ENCODE assay signal across 1 cellular context in the genomic region with DNA sequence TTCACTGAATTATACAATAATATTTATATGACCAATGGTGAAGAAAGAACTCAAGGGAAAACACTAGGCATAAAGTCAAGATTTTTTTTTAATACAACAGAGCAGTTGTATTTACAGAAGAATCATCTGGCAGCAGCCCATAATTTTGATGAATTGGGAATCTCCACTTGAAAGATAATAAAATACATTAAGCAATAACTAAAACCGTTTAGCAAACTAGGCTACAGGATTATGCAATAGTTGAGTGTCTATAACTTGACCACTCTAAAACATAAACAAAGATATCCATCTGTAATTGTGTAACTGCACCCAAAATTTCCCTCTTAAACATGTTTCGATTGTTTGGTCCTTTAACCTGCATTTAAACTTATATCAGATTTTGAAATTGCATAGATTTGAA.
TF ChIP-seq lines count a peak whose summit lies in the region.

No MANE protein-coding gene starts in this region.

TF ChIP-seq in HEK293, 187 proteins besides CTCF, POLR2A, EP300 and RAD21 (continued from another document):
- TF ChIP-seq TSHZ1 (tag by site-specific recombination; IDR thresholded peaks at IDR 0.05; ENCODE audit: borderline replicate concordance) (peak; percentile 35; the same call in 1 of the 2 replicates), ZNF518A (tag by site-specific recombination; conservative IDR thresholded peaks at IDR 0.05; ENCODE audit: low read depth) (no peak; the same call in 1 of the 2 replicates), ZNF843 (tag by site-specific recombination; IDR thresholded peaks at IDR 0.05) (peak; percentile 58), ZNF473 (tag by site-specific recombination; IDR thresholded peaks at IDR 0.05) (no peak), ZBTB1 (tag by site-specific recombination; IDR thresholded peaks at IDR 0.05) (no peak), ZNF747 (tag by site-specific recombination; IDR thresholded peaks at IDR 0.05) (no peak), SCRT1 (tag by site-specific recombination; IDR thresholded peaks at IDR 0.05; ENCODE audit: borderline replicate concordance) (no peak), BCL6B (tag by site-specific recombination; IDR thresholded peaks at IDR 0.05) (no peak), PRDM6 (tag by site-specific recombination; IDR thresholded peaks at IDR 0.05) (peak; percentile 85), ZNF112 (tag by site-specific recombination; IDR thresholded peaks at IDR 0.05) (no peak), ZNF830 (tag by site-specific recombination; IDR thresholded peaks at IDR 0.05; ENCODE audit: low read depth) (no peak), OVOL3 (tag by site-specific recombination; IDR thresholded peaks at IDR 0.05) (peak; percentile 68; the same call in 1 of the 2 replicates), BCL11A (tag by site-specific recombination; IDR thresholded peaks at IDR 0.05; ENCODE audit: low read depth) (no peak), ZNF707 (tag by site-specific recombination; IDR thresholded peaks at IDR 0.05) (no peak), ZNF561 (tag by site-specific recombination; IDR thresholded peaks at IDR 0.05; ENCODE audit: borderline replicate concordance) (0 out of 2 replicates have a peak, but pooled peaks have one; percentile 36), SP7 (tag by site-specific recombination; IDR thresholded peaks at IDR 0.05) (no peak), ZNF529 (tag by site-specific recombination; IDR thresholded peaks at IDR 0.05; ENCODE audit: insufficient replicate concordance) (no peak), ZSCAN30 (tag by site-specific recombination; IDR thresholded peaks at IDR 0.05) (0 out of 2 replicates have a peak, but pooled peaks have one; percentile 51)
- TF ChIP-seq, protein P1, sequence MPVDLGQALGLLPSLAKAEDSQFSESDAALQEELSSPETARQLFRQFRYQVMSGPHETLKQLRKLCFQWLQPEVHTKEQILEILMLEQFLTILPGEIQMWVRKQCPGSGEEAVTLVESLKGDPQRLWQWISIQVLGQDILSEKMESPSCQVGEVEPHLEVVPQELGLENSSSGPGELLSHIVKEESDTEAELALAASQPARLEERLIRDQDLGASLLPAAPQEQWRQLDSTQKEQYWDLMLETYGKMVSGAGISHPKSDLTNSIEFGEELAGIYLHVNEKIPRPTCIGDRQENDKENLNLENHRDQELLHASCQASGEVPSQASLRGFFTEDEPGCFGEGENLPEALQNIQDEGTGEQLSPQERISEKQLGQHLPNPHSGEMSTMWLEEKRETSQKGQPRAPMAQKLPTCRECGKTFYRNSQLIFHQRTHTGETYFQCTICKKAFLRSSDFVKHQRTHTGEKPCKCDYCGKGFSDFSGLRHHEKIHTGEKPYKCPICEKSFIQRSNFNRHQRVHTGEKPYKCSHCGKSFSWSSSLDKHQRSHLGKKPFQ (tag by site-specific recombination; IDR thresholded peaks at IDR 0.05), result peak; percentile 43; the same call in 1 of the 2 replicates
- TF ChIP-seq, protein P2, sequence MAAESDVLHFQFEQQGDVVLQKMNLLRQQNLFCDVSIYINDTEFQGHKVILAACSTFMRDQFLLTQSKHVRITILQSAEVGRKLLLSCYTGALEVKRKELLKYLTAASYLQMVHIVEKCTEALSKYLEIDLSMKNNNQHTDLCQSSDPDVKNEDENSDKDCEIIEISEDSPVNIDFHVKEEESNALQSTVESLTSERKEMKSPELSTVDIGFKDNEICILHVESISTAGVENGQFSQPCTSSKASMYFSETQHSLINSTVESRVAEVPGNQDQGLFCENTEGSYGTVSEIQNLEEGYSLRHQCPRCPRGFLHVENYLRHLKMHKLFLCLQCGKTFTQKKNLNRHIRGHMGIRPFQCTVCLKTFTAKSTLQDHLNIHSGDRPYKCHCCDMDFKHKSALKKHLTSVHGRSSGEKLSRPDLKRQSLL (tag by site-specific recombination; IDR thresholded peaks at IDR 0.05), result no peak
